8 cellular contexts compared by ENCODE assay signal in the genomic region with DNA sequence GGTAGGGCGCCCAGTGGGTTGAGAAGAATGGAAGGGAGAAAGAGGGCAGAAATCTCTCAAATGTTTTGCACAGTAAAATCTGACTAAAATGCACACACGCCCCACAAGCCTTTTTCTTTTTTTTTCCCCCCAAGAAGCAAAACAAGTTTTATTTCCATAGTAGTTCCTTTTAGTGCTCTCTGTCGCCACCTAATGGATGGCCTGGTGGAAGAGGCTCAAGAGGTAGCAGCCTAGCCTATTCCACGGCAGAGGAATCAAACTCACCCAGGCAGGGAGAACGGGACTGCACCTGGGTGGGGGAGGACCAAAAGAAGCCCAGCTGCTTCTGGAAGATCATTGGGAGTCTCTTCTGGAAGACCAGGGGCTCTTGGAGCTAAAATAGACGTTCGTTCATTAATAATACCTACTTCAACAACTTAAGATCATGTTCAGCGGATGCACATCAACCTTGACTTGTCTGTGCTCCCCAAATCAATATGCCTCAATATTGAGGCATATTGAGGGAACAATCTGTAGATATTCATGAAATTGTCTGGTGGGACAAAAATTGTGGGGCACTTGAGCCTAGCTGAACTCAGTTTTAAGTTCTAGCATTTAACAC. TPM values are rescaled to one million over a fixed set of nuclear protein-coding genes. Genes with fewer than 3 reads are reported as not detected.
A peak's percentile ranks its signal among the peaks of the same experiment; 100 is the strongest.
DNase-seq lines count a peak whose midpoint lies in the region; ATAC-seq and TF ChIP-seq lines count a peak whose summit lies in the region.

No MANE protein-coding gene starts in this region.

- no peak for TF ChIP-seq POLR2A in ovary (IDR thresholded peaks at IDR 0.05)

- ATAC-seq in activated T-cell treated with anti-CD3 and anti-CD28 coated beads, Interleukin-2, amount 50 U/mL, for 4 hours, result peak; percentile 66 to 78
- no peak for ATAC-seq in GM19395 (IDR thresholded peaks at IDR 0.05; ENCODE audit: unreplicated experiment)

- H3K4me3 ChIP-seq in BJ (ENCODE audit: low read depth, low read length) (no peak overlapping the region), H7 (ENCODE audit: insufficient read depth, low read depth, low read length) (no peak overlapping the region), fibroblast of pulmonary artery (replicated peaks; ENCODE audit: low read depth, low read length) (no peak overlapping the region), ovary (no peak overlapping the region), tibial artery (no peak overlapping the region)

- H3K27me3 Mint-ChIP-seq in activated T-cell treated with anti-CD3 and anti-CD28 coated beads, Interleukin-2, amount 50 U/mL, for 4 hours (ENCODE audit: low read depth), result no peaks in the 10 kb centered on the region

- H3K27me3 ChIP-seq in BJ (ENCODE audit: control insufficient read depth, insufficient read depth, low read length) (no peaks in the 10 kb centered on the region), H7 (ENCODE audit: control insufficient read depth, insufficient read depth, low read length) (no peaks in the 10 kb centered on the region), ovary (no peaks in the 10 kb centered on the region), tibial artery (no peaks in the 10 kb centered on the region)

- H3K4me1 ChIP-seq in ovary (ENCODE audit: insufficient read depth) (peaks cover 25% of the 10 kb centered on the region), tibial artery (peaks cover 0 to 68% (median 39%) of the 10 kb centered on the region in 4 donors)

- no peak for DNase-seq in BJ (ENCODE audit: low read depth)
- DNase-seq in H7, result peak; percentile 79
- DNase-seq in OCI-M1 (lab: John Stamatoyannopoulos, UW), result peak; percentile 73
- peak; percentile 70 for DNase-seq in activated T-cell treated with anti-CD3 and anti-CD28 coated beads, Interleukin-2, amount 50 U/mL, for 4 hours
- peak; percentile 75 for DNase-seq in fibroblast of pulmonary artery (ENCODE audit: low read depth)
- peak; percentile 74 to 86 (median 79) for DNase-seq in ovary
- peak; percentile 77 to 79 for DNase-seq in tibial artery

- intact Hi-C loops in ovary (cut with DNase I), result loop anchor here in 1 of 4 donors (5.0 kb wide), 1 partner anchor 34 kb away; a partner anchor contains a TSS
- intact Hi-C loops in tibial artery (cut with DNase I; ENCODE audit: low total_unique reads), result loop anchor here (5.0 kb wide), 1 partner anchor 39 kb away; no protein-coding TSS in a partner anchor

- H3K9me3 Mint-ChIP-seq in activated T-cell treated with anti-CD3 and anti-CD28 coated beads, Interleukin-2, amount 50 U/mL, for 4 hours, result no peaks in the 10 kb centered on the region

- CTCF ChIA-PET in BJ (lab: Yijun Ruan, JAX), result interaction anchor here (0.9 to 1.5 kb wide), 3 partner anchors 25 to 46 kb away, joined by 3 to 10 read pairs (median 3); no protein-coding TSS in a partner anchor

- H3K9me3 ChIP-seq in ovary, result no peaks in the 10 kb centered on the region
- H3K9me3 ChIP-seq in tibial artery, result no peaks in the 10 kb centered on the region

- H3K27ac ChIP-seq in ovary, result no peak overlapping the region
- H3K27ac ChIP-seq in tibial artery, result peak overlapping the region in 1 of 2 donors; percentile 36

- H3K36me3 ChIP-seq in BJ (ENCODE audit: control insufficient read depth, insufficient read depth, low read length), result no peaks in the 10 kb centered on the region; the same call in 1 of the 2 replicates
- no peaks in the 10 kb centered on the region for H3K36me3 ChIP-seq in H7 (replicated peaks; ENCODE audit: control insufficient read depth, insufficient read depth, low read length)
- H3K36me3 ChIP-seq in ovary, result no peaks in the 10 kb centered on the region
- H3K36me3 ChIP-seq in tibial artery, result no peaks in the 10 kb centered on the region

- no peak overlapping the region for H3K4me3 Mint-ChIP-seq in activated T-cell treated with anti-CD3 and anti-CD28 coated beads, Interleukin-2, amount 50 U/mL, for 4 hours

- TF ChIP-seq EP300 in ovary (IDR thresholded peaks at IDR 0.05), result no peak

- peaks cover 40% of the 10 kb centered on the region for H3K4me1 Mint-ChIP-seq in activated T-cell treated with anti-CD3 and anti-CD28 coated beads, Interleukin-2, amount 50 U/mL, for 4 hours (ENCODE audit: low read depth)

- peaks cover 13% of the 10 kb centered on the region for H3K36me3 Mint-ChIP-seq in activated T-cell treated with anti-CD3 and anti-CD28 coated beads, Interleukin-2, amount 50 U/mL, for 4 hours (ENCODE audit: insufficient read depth)

- WGBS in ovary, 3 donors, result 23 to 30% (median 25%) methylated on average over 8 of the region's 8 CpGs

- TF ChIP-seq CTCF in BJ (IDR thresholded peaks at IDR 0.05; ENCODE audit: insufficient read depth, low read depth, low read length) (peak; percentile 71), fibroblast of pulmonary artery (IDR thresholded peaks at IDR 0.05; ENCODE audit: low read length, missing control alignments) (peak; percentile 67), ovary (IDR thresholded peaks at IDR 0.05) (peak; percentile 16 to 51 (median 27)), tibial artery (IDR thresholded peaks at IDR 0.05) (peak; percentile 52 to 59)

- POLR2A ChIA-PET in BJ (lab: Charles Lee), result no interaction called here

RNA-seq across cellular contexts. Expression of a gene that starts 31.6 kb away (rescaled TPM):
- 33.4 and 42.6 TPM in 2 replicates for polyA plus RNA-seq in BJ (2011; rRNA removed)
- polyA minus RNA-seq in BJ (2011; rRNA and poly(A)+ RNA removed), result 41.0 and 76.0 TPM in 2 replicates
- 34.4 and 44.6 TPM in 2 replicates for total RNA-seq in H7 (2014; rRNA removed; shearing (Covaris generic))
- 100 to 1,000 TPM; 258 to 273 (median 272) TPM for total RNA-seq in activated T-cell treated with anti-CD3 and anti-CD28 coated beads, Interleukin-2, amount 50 U/mL, for 4 hours
- 10 to 100 TPM; 17.0 to 97.4 (median 52.6) TPM for total RNA-seq in ovary
- polyA plus RNA-seq in ovary, result 10 to 100 TPM; 10.5 to 25.8 TPM

RNA-seq across cellular contexts. Expression of a gene that starts 46.2 kb away (rescaled TPM):
- polyA plus RNA-seq in BJ (2011; rRNA removed) (10.9 and 11.9 TPM in 2 replicates), ovary (10 to 100 TPM; 26.8 to 29.6 TPM)
- 11.4 and 17.8 TPM in 2 replicates for polyA minus RNA-seq in BJ (2011; rRNA and poly(A)+ RNA removed)
- 24.2 and 30.5 TPM in 2 replicates for total RNA-seq in H7 (2014; rRNA removed; shearing (Covaris generic))
- 10 to 100 TPM; 42.6 to 46.7 (median 45.7) TPM for total RNA-seq in activated T-cell treated with anti-CD3 and anti-CD28 coated beads, Interleukin-2, amount 50 U/mL, for 4 hours
- total RNA-seq in ovary, result 10 to 100 TPM; 46.4 to 91.2 (median 62.4) TPM
